In the genomic region with DNA sequence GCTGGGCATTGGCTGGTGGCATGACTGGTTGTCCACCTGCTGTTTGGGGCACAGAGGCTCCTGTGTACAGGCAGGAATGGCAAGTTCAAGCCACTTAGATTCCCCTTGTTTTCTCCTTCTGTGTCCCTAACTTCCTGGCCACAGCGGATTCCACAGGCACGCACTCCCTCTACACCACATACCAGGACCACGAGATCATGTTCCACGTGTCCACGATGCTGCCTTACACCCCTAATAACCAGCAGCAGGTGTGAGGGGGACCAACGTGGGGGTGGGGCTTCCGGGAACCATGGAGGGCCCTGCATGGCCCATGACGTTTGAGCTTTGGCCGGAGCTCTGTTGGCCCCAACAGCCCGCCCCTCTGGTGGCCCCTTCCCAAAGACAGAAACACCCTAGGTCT, we compare ENCODE assay signal across 11 cellular contexts. TPM values are rescaled to one million over a fixed set of nuclear protein-coding genes. Genes with fewer than 3 reads are reported as not detected.
DNase-seq lines count a peak whose midpoint lies in the region; ATAC-seq and TF ChIP-seq lines count a peak whose summit lies in the region.
"Had no signal": no experiment of that assay in that cellular context is flagged by ENCODE, and none has a peak within 500 bp of the region (broad histone marks: within the 10 kb centered on the region; RNA-seq: fewer than 3 reads in every experiment).

No MANE protein-coding gene starts in this region.

- no peak overlapping the region for H3K4me2 ChIP-seq in GM23338

- ATAC-seq in GM23338: no peak
- ATAC-seq in naive thymus-derived CD4-positive, alpha-beta T cell: no peak
- ATAC-seq in HG03196 (IDR thresholded peaks at IDR 0.05; ENCODE audit: unreplicated experiment): no peak
- ATAC-seq: stimulated activated naive CD8-positive, alpha-beta T cell treated with anti-CD3 and anti-CD28 coated beads, Interleukin-15, amount 100 ng/mL, for 72 hours had no signal

- no peaks in the 10 kb centered on the region for H3K36me3 ChIP-seq in GM23338 (ENCODE audit: insufficient read depth)
- H3K36me3 ChIP-seq in naive thymus-derived CD4-positive, alpha-beta T cell (ENCODE audit: control insufficient read depth in 2 of 3, insufficient read depth in 3 of 3, low read length in 3 of 3): peaks cover 27 to 91% (median 38%) of the 10 kb centered on the region in 3 experiments

- H3K9me2 ChIP-seq in GM23338 (ENCODE audit: insufficient read depth): no peaks in the 10 kb centered on the region

- H3K4me1 Mint-ChIP-seq in GM23338 (peaks cover 32% of the 10 kb centered on the region), nephron progenitor cell (peaks cover 39% of the 10 kb centered on the region)
- peaks cover 12 to 36% (median 31%) of the 10 kb centered on the region in 7 donors for H3K4me1 Mint-ChIP-seq in naive thymus-derived CD4-positive, alpha-beta T cell

- no peaks in the 10 kb centered on the region; the same call in 1 of the 2 replicates for H3K79me2 ChIP-seq in GM23338 (replicated peaks; ENCODE audit: insufficient read depth)

- no peaks in the 10 kb centered on the region for H3K27me3 ChIP-seq in GM23338 (ENCODE audit: insufficient read depth)
- no peaks in the 10 kb centered on the region for H3K27me3 ChIP-seq in naive thymus-derived CD4-positive, alpha-beta T cell (ENCODE audit: control insufficient read depth in 2 of 2, insufficient read depth in 2 of 2, low read length in 2 of 2)

- H3K4me3 Mint-ChIP-seq in GM23338: peak overlapping the region; percentile 26; the same call in 1 of the 3 replicates
- H3K4me3 Mint-ChIP-seq in naive thymus-derived CD4-positive, alpha-beta T cell: peak overlapping the region in 2 of 10 donors; percentile 52 to 53
- H3K4me3 Mint-ChIP-seq in nephron progenitor cell: no peak overlapping the region
- H3K4me3 Mint-ChIP-seq: stimulated activated naive CD8-positive, alpha-beta T cell treated with anti-CD3 and anti-CD28 coated beads, Interleukin-15, amount 100 ng/mL, for 72 hours had no signal

- H3K4me1 ChIP-seq in GM23338 (ENCODE audit: insufficient read depth): peaks cover 32% of the 10 kb centered on the region
- H3K4me1 ChIP-seq in naive thymus-derived CD4-positive, alpha-beta T cell (ENCODE audit: control insufficient read depth in 2 of 2, insufficient read depth in 2 of 2, low read length in 2 of 2): peaks cover 26 to 33% of the 10 kb centered on the region in 2 donors

- no peaks in the 10 kb centered on the region for H3K9me3 ChIP-seq in naive thymus-derived CD4-positive, alpha-beta T cell (ENCODE audit: control insufficient read depth in 2 of 3, low read length in 3 of 3)

- H3K36me3 Mint-ChIP-seq in GM23338 (ENCODE audit: low read depth) (no peaks in the 10 kb centered on the region; the same call in 2 of the 3 replicates), nephron progenitor cell (ENCODE audit: low read depth) (peaks cover 11% of the 10 kb centered on the region)
- H3K36me3 Mint-ChIP-seq in naive thymus-derived CD4-positive, alpha-beta T cell: peaks cover 0 to 29% (median 10%) of the 10 kb centered on the region in 5 donors

- H3K27ac ChIP-seq in GM23338 (ENCODE audit: low read depth): no peak overlapping the region
- no peak overlapping the region for H3K27ac ChIP-seq in naive thymus-derived CD4-positive, alpha-beta T cell (ENCODE audit: low read depth, low read length)

- CTCF ChIA-PET in naive thymus-derived CD4-positive, alpha-beta T cell (lab: Charles Lee): no interaction called here

- peaks cover 8% of the 10 kb centered on the region; the same call in 1 of the 2 replicates for H3F3A ChIP-seq in GM23338 (replicated peaks; ENCODE audit: low read depth)

- H3K9me3 Mint-ChIP-seq in GM23338 (no peaks in the 10 kb centered on the region), nephron progenitor cell (no peaks in the 10 kb centered on the region)
- peaks cover 0 to 2% (median 0%) of the 10 kb centered on the region in 11 donors for H3K9me3 Mint-ChIP-seq in naive thymus-derived CD4-positive, alpha-beta T cell
- H3K9me3 Mint-ChIP-seq: CD4-positive, CD25-positive, alpha-beta regulatory T cell; stimulated activated naive CD8-positive, alpha-beta T cell treated with anti-CD3 and anti-CD28 coated beads, Interleukin-15, amount 100 ng/mL, for 72 hours had no signal

- TF ChIP-seq CTCF in GM23338 (conservative IDR thresholded peaks at IDR 0.05; ENCODE audit: low read depth in 2 of 2) (no peak), astrocyte of the cerebellum (IDR thresholded peaks at IDR 0.05; ENCODE audit: low read depth, low read length, missing control alignments) (no peak), nephron progenitor cell (IDR thresholded peaks at IDR 0.05) (no peak)

- in situ Hi-C loops in astrocyte of the cerebellum (cut with HindIII; ENCODE audit: low sequenced_read_pairs): no loop called here

- DNase-seq in GM23338 (ENCODE audit: low spot score): no peak
- DNase-seq in astrocyte of the cerebellum (ENCODE audit: low read depth): peak; percentile 33
- DNase-seq in naive thymus-derived CD4-positive, alpha-beta T cell: no peak
- DNase-seq in nephron progenitor cell: no peak
- no peak for DNase-seq in head of caudate nucleus
- DNase-seq: aorta; CD4-positive, CD25-positive, alpha-beta regulatory T cell; GOT3; NCI-H187; stimulated activated naive CD8-positive, alpha-beta T cell treated with anti-CD3 and anti-CD28 coated beads, Interleukin-15, amount 100 ng/mL, for 72 hours had no signal

- intact Hi-C loops in naive thymus-derived CD4-positive, alpha-beta T cell (cut with micrococcal nuclease): no loop called here
- intact Hi-C loops in head of caudate nucleus (cut with DNase I): no loop called here

- no peak overlapping the region for H3K4me3 ChIP-seq in GM23338
- H3K4me3 ChIP-seq in astrocyte of the cerebellum (ENCODE audit: low read depth, low read length): no peak overlapping the region
- H3K4me3 ChIP-seq in naive thymus-derived CD4-positive, alpha-beta T cell (ENCODE audit: low read length): no peak overlapping the region

- no peaks in the 10 kb centered on the region for H4K20me1 ChIP-seq in GM23338 (replicated peaks; ENCODE audit: insufficient read depth)

- no peak overlapping the region for H2AFZ ChIP-seq in GM23338

- POLR2A ChIA-PET in naive thymus-derived CD4-positive, alpha-beta T cell (lab: Charles Lee): interaction anchor here (1.0 to 1.1 kb wide), 2 partner anchors 9 to 66 kb away, joined by 3 to 7 read pairs; no protein-coding TSS in a partner anchor

- peaks cover 24% of the 10 kb centered on the region for H3K27me3 Mint-ChIP-seq in GM23338 (ENCODE audit: insufficient read depth, low read depth, poor library complexity)
- no peaks in the 10 kb centered on the region for H3K27me3 Mint-ChIP-seq in naive thymus-derived CD4-positive, alpha-beta T cell
- H3K27me3 Mint-ChIP-seq in nephron progenitor cell (ENCODE audit: low read depth, poor library complexity): peaks cover 22% of the 10 kb centered on the region
- H3K27me3 Mint-ChIP-seq: CD4-positive, CD25-positive, alpha-beta regulatory T cell; stimulated activated naive CD8-positive, alpha-beta T cell treated with anti-CD3 and anti-CD28 coated beads, Interleukin-15, amount 100 ng/mL, for 72 hours had no signal

- H3K27ac Mint-ChIP-seq in GM23338: no peak overlapping the region
- H3K27ac Mint-ChIP-seq in naive thymus-derived CD4-positive, alpha-beta T cell: peak overlapping the region in 5 of 9 donors; percentile 16 to 76 (median 38)
- no peak overlapping the region for H3K27ac Mint-ChIP-seq in nephron progenitor cell
- H3K27ac Mint-ChIP-seq: CD4-positive, CD25-positive, alpha-beta regulatory T cell had no signal

TF ChIP-seq in GM23338, 12 proteins besides CTCF, POLR2A, EP300 and RAD21:
- no peak for TF ChIP-seq ZNF331 (CRISPR knock-in tag; IDR thresholded peaks at IDR 0.05; ENCODE audit: low read depth)

RNA-seq across cellular contexts. Expression of gene SIPA1, which starts 7.8 kb away (rescaled TPM):
- total RNA-seq in GM23338 (2014; rRNA removed; shearing (Covaris generic)): 54.6 and 56.7 TPM in 2 replicates
- polyA plus RNA-seq in GM23338 (2016; fragmentation: Nextera tagmentation; extraction: Ambion mirVana): 50.1 and 75.5 TPM in 2 replicates
- total RNA-seq in naive thymus-derived CD4-positive, alpha-beta T cell: 100 to 1,000 TPM; 145 to 249 (median 198) TPM
- 100 to 1,000 TPM in 1 of 2 donors, 10 to 100 TPM in 1; 90.3 to 184 TPM for polyA plus RNA-seq in naive thymus-derived CD4-positive, alpha-beta T cell

RNA-seq across cellular contexts. Expression of gene RELA, which starts 17.0 kb away (rescaled TPM):
- 17.0 and 22.8 TPM in 2 replicates for total RNA-seq in GM23338 (2014; rRNA removed; shearing (Covaris generic))
- 12.9 and 18.5 TPM in 2 replicates for polyA plus RNA-seq in GM23338 (2016; fragmentation: Nextera tagmentation; extraction: Ambion mirVana)
- total RNA-seq in naive thymus-derived CD4-positive, alpha-beta T cell: 100 to 1,000 TPM; 106 to 303 (median 165) TPM
- 10 to 100 TPM; 54.6 to 73.0 TPM for polyA plus RNA-seq in naive thymus-derived CD4-positive, alpha-beta T cell

RNA-seq across cellular contexts. Expression of gene PCNX3, which starts 30.1 kb away (rescaled TPM):
- 41.2 and 52.2 TPM in 2 replicates for total RNA-seq in GM23338 (2014; rRNA removed; shearing (Covaris generic))
- 7.3 and 8.7 TPM in 2 replicates for polyA plus RNA-seq in GM23338 (2016; fragmentation: Nextera tagmentation; extraction: Ambion mirVana)
- total RNA-seq in naive thymus-derived CD4-positive, alpha-beta T cell: 10 to 100 TPM; 50.4 to 64.9 (median 56.6) TPM
- 1 to 10 TPM; 2.2 to 7.9 TPM for polyA plus RNA-seq in naive thymus-derived CD4-positive, alpha-beta T cell

RNA-seq across cellular contexts. Expression of gene MAP3K11, which starts 31.7 kb away (rescaled TPM):
- 32.8 and 38.6 TPM in 2 replicates for total RNA-seq in GM23338 (2014; rRNA removed; shearing (Covaris generic))
- 19.8 and 20.8 TPM in 2 replicates for polyA plus RNA-seq in GM23338 (2016; fragmentation: Nextera tagmentation; extraction: Ambion mirVana)
- 10 to 100 TPM; 63.3 to 91.1 (median 88.2) TPM for total RNA-seq in naive thymus-derived CD4-positive, alpha-beta T cell
- 10 to 100 TPM; 12.1 to 21.6 TPM for polyA plus RNA-seq in naive thymus-derived CD4-positive, alpha-beta T cell

RNA-seq across cellular contexts. Expression of gene KCNK7, which starts 50.1 kb away (rescaled TPM):
- not detected in 2 replicates for total RNA-seq in GM23338 (2014; rRNA removed; shearing (Covaris generic))
- polyA plus RNA-seq in GM23338 (2016; fragmentation: Nextera tagmentation; extraction: Ambion mirVana): 0.24 and 0.60 TPM in 2 replicates
- total RNA-seq in naive thymus-derived CD4-positive, alpha-beta T cell: 1 to 10 TPM; 2.1 to 9.2 (median 4.8) TPM
- under 1 TPM in 1 of 2 donors, not detected in 1; 0.25 TPM for polyA plus RNA-seq in naive thymus-derived CD4-positive, alpha-beta T cell

Comparison
In these comparisons a context has a peak if more than half of its experiments do, and no peak if none do; other contexts are left out.
1. H3K27ac Mint-ChIP-seq: peak in naive thymus-derived CD4-positive, alpha-beta T cell (5 of 9); none in GM23338 (single experiment) and nephron progenitor cell (single experiment).